ENCODE assay signal across 12 cellular contexts in the genomic region with DNA sequence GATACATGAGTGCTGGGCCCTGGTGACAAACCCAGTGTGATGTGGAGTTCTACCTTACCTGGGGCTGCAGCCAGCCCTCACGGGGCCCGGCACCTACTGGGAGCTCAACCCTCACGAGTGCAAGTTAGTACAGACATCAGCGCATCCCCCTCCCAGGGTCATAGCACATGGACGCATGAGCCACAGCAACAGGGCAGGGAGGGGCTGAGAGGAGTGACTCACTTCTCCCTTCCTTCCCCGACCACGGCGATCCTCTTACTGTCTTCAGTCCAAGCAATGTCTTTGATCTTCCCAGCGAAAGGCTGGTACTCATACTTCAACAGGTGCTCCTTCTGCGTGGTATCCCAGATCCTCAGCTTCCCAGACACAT. TPM values are rescaled to one million over a fixed set of nuclear protein-coding genes. Genes with fewer than 3 reads are reported as not detected.
A peak's percentile ranks its signal among the peaks of the same experiment; 100 is the strongest.
DNase-seq lines count a peak whose midpoint lies in the region; ATAC-seq and TF ChIP-seq lines count a peak whose summit lies in the region.
"Had no signal": no experiment of that assay in that cellular context is flagged by ENCODE, and none has a peak within 500 bp of the region (broad histone marks: within the 10 kb centered on the region; RNA-seq: fewer than 3 reads in every experiment).

No MANE protein-coding gene starts in this region.

- H3K4me1 Mint-ChIP-seq in CD14-positive monocyte (peaks cover 88% of the 10 kb centered on the region), H9 (peaks cover 36 to 38% of the 10 kb centered on the region in 2 experiments)
- peaks cover 89% of the 10 kb centered on the region for H3K4me1 Mint-ChIP-seq in activated naive CD8-positive, alpha-beta T cell treated with anti-CD3 and anti-CD28 coated beads, Interleukin-2, amount 10 ng/mL, durations not matched to agents 7 days and 5 days

- H3K14ac ChIP-seq in H9 (ENCODE audit: insufficient read depth, low read length): no peak overlapping the region

- H3K79me1 ChIP-seq in H9 (ENCODE audit: insufficient read depth, low read depth, low read length, poor library complexity, severe bottlenecking): peaks cover 7% of the 10 kb centered on the region

- H3K4me3 ChIP-seq in MM.1S (ENCODE audit: low read length): no peak overlapping the region
- H3K4me3 ChIP-seq: heart right ventricle, suprapubic skin had no signal

- WGBS in H9 (ENCODE audit: extremely low coverage, insufficient read length, low lambda C conversion rate): no CpG with 5 or more reads among the region's 10 CpGs

- H3K23ac ChIP-seq in H9 (ENCODE audit: insufficient read length, low read depth, low read length): no peak overlapping the region

- TF ChIP-seq CTCF in CD14-positive monocyte (IDR thresholded peaks at IDR 0.05) (no peak), MM.1S (IDR thresholded peaks at IDR 0.05; ENCODE audit: low read length) (no peak), H9 (conservative IDR thresholded peaks at IDR 0.05) (no peak)

- H3T11ph ChIP-seq in H9 (ENCODE audit: low read length): no peak overlapping the region

- intact Hi-C loops in CD14-positive monocyte (cut with micrococcal nuclease): no loop called here

- no peak overlapping the region for H4K91ac ChIP-seq in H9 (ENCODE audit: insufficient read length, low read depth, low read length)

- H3K27me3 Mint-ChIP-seq in CD14-positive monocyte (ENCODE audit: low read depth in 3 of 3): peaks cover 0 to 1% (median 0%) of the 10 kb centered on the region in 3 donors
- no peaks in the 10 kb centered on the region for H3K27me3 Mint-ChIP-seq in activated naive CD8-positive, alpha-beta T cell treated with anti-CD3 and anti-CD28 coated beads, Interleukin-2, amount 10 ng/mL, durations not matched to agents 7 days and 5 days
- H3K27me3 Mint-ChIP-seq in H9 (ENCODE audit: low read depth): no peaks in the 10 kb centered on the region
- H3K27me3 Mint-ChIP-seq: progenitor cell of endocrine pancreas had no signal

- POLR2A ChIA-PET in activated naive CD8-positive, alpha-beta T cell treated with anti-CD3 and anti-CD28 coated beads, Interleukin-2, amount 10 ng/mL, durations not matched to agents 7 days and 5 days (lab: Charles Lee): interaction anchor here (1.1 to 7.2 kb wide), 2 partner anchors 19 to 89 kb away, joined by 3 to 104 read pairs; partner anchors contain the start of gene WDR1

- H3K9me3 Mint-ChIP-seq in CD14-positive monocyte (no peaks in the 10 kb centered on the region), H9 (no peaks in the 10 kb centered on the region; a peak in 1 of 5 replicates)
- no peaks in the 10 kb centered on the region for H3K9me3 Mint-ChIP-seq in activated naive CD8-positive, alpha-beta T cell treated with anti-CD3 and anti-CD28 coated beads, Interleukin-2, amount 10 ng/mL, durations not matched to agents 7 days and 5 days

- H3K27me3 ChIP-seq in MM.1S (replicated peaks; ENCODE audit: insufficient read depth, low read length) (no peaks in the 10 kb centered on the region), H9 (ENCODE audit: insufficient read depth, low read length) (no peaks in the 10 kb centered on the region)
- H3K27me3 ChIP-seq: heart right ventricle, suprapubic skin had no signal

- H2BK15ac ChIP-seq in H9 (ENCODE audit: low read depth, low read length): no peak overlapping the region

- H3F3A ChIP-seq in MM.1S (ENCODE audit: insufficient read depth, low read length): peaks cover 35% of the 10 kb centered on the region

- H3K27ac ChIP-seq in MM.1S (ENCODE audit: low read length) (peak overlapping the region; percentile 98; the same call in 1 of the 2 replicates), H9 (ENCODE audit: insufficient read length, low read depth, low read length) (no peak overlapping the region)
- H3K27ac ChIP-seq: suprapubic skin had no signal

- H3K27ac Mint-ChIP-seq in CD14-positive monocyte (peak overlapping the region in 6 of 7 donors; percentile 19 to 82 (median 76)), H9 (peak overlapping the region in 1 of 3 experiments; percentile 70; a peak in 1 of 7 replicates)
- peak overlapping the region; percentile 87 for H3K27ac Mint-ChIP-seq in activated naive CD8-positive, alpha-beta T cell treated with anti-CD3 and anti-CD28 coated beads, Interleukin-2, amount 10 ng/mL, durations not matched to agents 7 days and 5 days
- H3K27ac Mint-ChIP-seq: progenitor cell of endocrine pancreas had no signal

- no peak overlapping the region for H3K4ac ChIP-seq in H9 (ENCODE audit: low read depth, low read length)

- H3K9me2 ChIP-seq in MM.1S (replicated peaks; ENCODE audit: insufficient read depth, low read length): no peaks in the 10 kb centered on the region

- no peak overlapping the region for H3K18ac ChIP-seq in H9 (ENCODE audit: insufficient read length, low read depth, low read length)

- H2AFZ ChIP-seq in MM.1S (ENCODE audit: low read length) (no peak overlapping the region), H9 (ENCODE audit: low read length) (no peak overlapping the region)

- no peak overlapping the region for H3K4me3 Mint-ChIP-seq in CD14-positive monocyte
- no peak overlapping the region for H3K4me3 Mint-ChIP-seq in activated naive CD8-positive, alpha-beta T cell treated with anti-CD3 and anti-CD28 coated beads, Interleukin-2, amount 10 ng/mL, durations not matched to agents 7 days and 5 days
- no peak overlapping the region for H3K4me3 Mint-ChIP-seq in H9

- H2AK5ac ChIP-seq in H9 (ENCODE audit: insufficient read length, low read length): no peak overlapping the region

- H3K4me1 ChIP-seq in MM.1S (ENCODE audit: low read length) (peaks cover 64% of the 10 kb centered on the region), H9 (ENCODE audit: insufficient read depth, low read length) (no peaks in the 10 kb centered on the region; the same call in 1 of the 2 replicates)

- H3K23me2 ChIP-seq in H9 (ENCODE audit: insufficient read length, low read depth, low read length, poor library complexity, severe bottlenecking): no peaks in the 10 kb centered on the region

- peaks cover 85% of the 10 kb centered on the region for H3K79me2 ChIP-seq in MM.1S (ENCODE audit: low read length)
- peaks cover 10% of the 10 kb centered on the region; the same call in 1 of the 2 replicates for H3K79me2 ChIP-seq in H9 (ENCODE audit: insufficient read depth, low read length)

- no peak overlapping the region for H2BK20ac ChIP-seq in H9 (ENCODE audit: low read depth, low read length, poor library complexity, severe bottlenecking)

- H3K36me3 Mint-ChIP-seq in CD14-positive monocyte: peaks cover 82 to 98% of the 10 kb centered on the region in 2 donors
- H3K36me3 Mint-ChIP-seq in activated naive CD8-positive, alpha-beta T cell treated with anti-CD3 and anti-CD28 coated beads, Interleukin-2, amount 10 ng/mL, durations not matched to agents 7 days and 5 days: peaks cover 40% of the 10 kb centered on the region
- H3K36me3 Mint-ChIP-seq in H9 (ENCODE audit: insufficient read depth in 1 of 3, low read depth in 3 of 3): peaks cover 47 to 94% (median 90%) of the 10 kb centered on the region in 3 experiments

- H4K5ac ChIP-seq in H9 (ENCODE audit: insufficient read length, low read depth, low read length): no peak overlapping the region

- ATAC-seq in activated naive CD8-positive, alpha-beta T cell treated with anti-CD3 and anti-CD28 coated beads, Interleukin-2, amount 10 ng/mL, durations not matched to agents 7 days and 5 days (ENCODE audit: low read depth): no peak
- no peak for ATAC-seq in HG03521 (IDR thresholded peaks at IDR 0.05; ENCODE audit: unreplicated experiment)
- ATAC-seq: heart right ventricle had no signal

- H4K20me1 ChIP-seq in MM.1S (ENCODE audit: insufficient read depth, low read length): peaks cover under 1% of the 10 kb centered on the region; the same call in 1 of the 2 replicates
- H4K20me1 ChIP-seq in H9 (ENCODE audit: control insufficient read depth, insufficient read depth, insufficient read length): no peaks in the 10 kb centered on the region

- DNase-seq in CD14-positive monocyte (ENCODE audit: low spot score): peak; percentile 61
- no peak for DNase-seq in MM.1S
- DNase-seq in activated naive CD8-positive, alpha-beta T cell treated with anti-CD3 and anti-CD28 coated beads, Interleukin-2, amount 10 ng/mL, durations not matched to agents 7 days and 5 days: no peak
- DNase-seq in myocyte (ENCODE audit: low read depth): peak; percentile 87
- no peak for DNase-seq in central memory CD4-positive, alpha-beta T cell
- no peak for DNase-seq in SIG-M5 (lab: John Stamatoyannopoulos, UW)
- DNase-seq in H9: no peak
- DNase-seq: heart right ventricle, NCI-H2029 had no signal

- peaks cover 38% of the 10 kb centered on the region for H3K36me3 ChIP-seq in MM.1S (replicated peaks; ENCODE audit: insufficient read depth, low read length)

- H3K56ac ChIP-seq in H9 (ENCODE audit: insufficient read length, low read depth, low read length): no peak overlapping the region

- H3K9ac ChIP-seq in MM.1S (ENCODE audit: low read length) (no peak overlapping the region; the same call in 1 of the 2 replicates), H9 (ENCODE audit: extremely low read depth, insufficient read length, low read length) (no peak overlapping the region)

- H2BK12ac ChIP-seq in H9 (ENCODE audit: insufficient read length, low read depth, low read length): no peak overlapping the region

- H3K9me3 ChIP-seq in MM.1S (replicated peaks; ENCODE audit: insufficient read depth, low read length) (no peaks in the 10 kb centered on the region), H9 (ENCODE audit: control insufficient read depth, low read depth, low read length) (no peaks in the 10 kb centered on the region)
- H3K9me3 ChIP-seq: heart right ventricle, suprapubic skin had no signal

- H2BK5ac ChIP-seq in H9 (ENCODE audit: insufficient read length, low read length): no peak overlapping the region

- H4K8ac ChIP-seq in H9 (replicated peaks; ENCODE audit: insufficient read length, low read depth, low read length): no peak overlapping the region

- H3K4me2 ChIP-seq in MM.1S (ENCODE audit: low read depth, low read length): peak overlapping the region; percentile 77; the same call in 1 of the 2 replicates
- H3K4me2 ChIP-seq in H9 (ENCODE audit: insufficient read depth, insufficient read length, low read length): no peak overlapping the region

- H2BK120ac ChIP-seq in H9 (ENCODE audit: low read depth, low read length, poor library complexity, severe bottlenecking): no peak overlapping the region

RNA-seq across cellular contexts. Expression of gene WDR1, which starts 17.8 kb away (rescaled TPM):
- 100 to 1,000 TPM; 243 to 251 TPM for polyA plus RNA-seq in CD14-positive monocyte
- total RNA-seq in activated naive CD8-positive, alpha-beta T cell treated with anti-CD3 and anti-CD28 coated beads, Interleukin-2, amount 10 ng/mL, durations not matched to agents 7 days and 5 days: 100 to 1,000 TPM; 371 to 372 TPM
- total RNA-seq in myocyte (128 and 156 TPM in 2 replicates), H9 (2021) (366 and 367 TPM in 2 replicates)
- polyA plus RNA-seq in myocyte (2012): 239 TPM

Comparison
In these comparisons a context has a peak if more than half of its experiments do, and no peak if none do; other contexts are left out.
1. DNase-seq: peak in CD14-positive monocyte (single experiment) and myocyte (single experiment); none in MM.1S (single experiment), activated naive CD8-positive, alpha-beta T cell treated with anti-CD3 and anti-CD28 coated beads, Interleukin-2, amount 10 ng/mL, durations not matched to agents 7 days and 5 days (single experiment), central memory CD4-positive, alpha-beta T cell (single experiment), SIG-M5 (single experiment) and H9 (single experiment).